In the genomic region with DNA sequence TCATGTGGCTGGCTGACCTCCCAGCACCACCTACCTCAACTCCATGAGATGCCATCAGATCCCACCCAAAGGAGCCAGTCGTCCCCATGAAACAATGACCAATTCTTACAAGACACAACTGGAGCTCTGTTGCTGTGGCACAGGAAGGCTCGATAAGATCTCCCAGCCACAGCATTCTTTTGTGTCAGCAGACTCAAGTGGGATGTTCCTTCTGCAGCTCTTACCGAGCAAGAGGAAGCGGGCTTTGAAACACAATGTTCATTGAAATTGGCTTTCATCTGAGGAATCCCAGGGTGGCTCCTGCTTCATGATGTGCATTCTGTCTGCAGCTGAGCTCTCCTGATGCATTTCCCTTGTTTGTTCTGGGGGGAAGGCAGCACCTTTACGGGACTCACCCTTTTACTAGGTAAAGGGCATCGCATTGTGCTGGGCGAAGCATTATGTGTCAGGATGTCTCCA, we compare ENCODE assay signal across 1 cellular context.
TF ChIP-seq lines count a peak whose summit lies in the region.

No MANE protein-coding gene starts in this region.

TF ChIP-seq in K562, 482 proteins besides CTCF, POLR2A, EP300 and RAD21 (continued from another document and continues in another):
- TF ChIP-seq, protein P1, sequence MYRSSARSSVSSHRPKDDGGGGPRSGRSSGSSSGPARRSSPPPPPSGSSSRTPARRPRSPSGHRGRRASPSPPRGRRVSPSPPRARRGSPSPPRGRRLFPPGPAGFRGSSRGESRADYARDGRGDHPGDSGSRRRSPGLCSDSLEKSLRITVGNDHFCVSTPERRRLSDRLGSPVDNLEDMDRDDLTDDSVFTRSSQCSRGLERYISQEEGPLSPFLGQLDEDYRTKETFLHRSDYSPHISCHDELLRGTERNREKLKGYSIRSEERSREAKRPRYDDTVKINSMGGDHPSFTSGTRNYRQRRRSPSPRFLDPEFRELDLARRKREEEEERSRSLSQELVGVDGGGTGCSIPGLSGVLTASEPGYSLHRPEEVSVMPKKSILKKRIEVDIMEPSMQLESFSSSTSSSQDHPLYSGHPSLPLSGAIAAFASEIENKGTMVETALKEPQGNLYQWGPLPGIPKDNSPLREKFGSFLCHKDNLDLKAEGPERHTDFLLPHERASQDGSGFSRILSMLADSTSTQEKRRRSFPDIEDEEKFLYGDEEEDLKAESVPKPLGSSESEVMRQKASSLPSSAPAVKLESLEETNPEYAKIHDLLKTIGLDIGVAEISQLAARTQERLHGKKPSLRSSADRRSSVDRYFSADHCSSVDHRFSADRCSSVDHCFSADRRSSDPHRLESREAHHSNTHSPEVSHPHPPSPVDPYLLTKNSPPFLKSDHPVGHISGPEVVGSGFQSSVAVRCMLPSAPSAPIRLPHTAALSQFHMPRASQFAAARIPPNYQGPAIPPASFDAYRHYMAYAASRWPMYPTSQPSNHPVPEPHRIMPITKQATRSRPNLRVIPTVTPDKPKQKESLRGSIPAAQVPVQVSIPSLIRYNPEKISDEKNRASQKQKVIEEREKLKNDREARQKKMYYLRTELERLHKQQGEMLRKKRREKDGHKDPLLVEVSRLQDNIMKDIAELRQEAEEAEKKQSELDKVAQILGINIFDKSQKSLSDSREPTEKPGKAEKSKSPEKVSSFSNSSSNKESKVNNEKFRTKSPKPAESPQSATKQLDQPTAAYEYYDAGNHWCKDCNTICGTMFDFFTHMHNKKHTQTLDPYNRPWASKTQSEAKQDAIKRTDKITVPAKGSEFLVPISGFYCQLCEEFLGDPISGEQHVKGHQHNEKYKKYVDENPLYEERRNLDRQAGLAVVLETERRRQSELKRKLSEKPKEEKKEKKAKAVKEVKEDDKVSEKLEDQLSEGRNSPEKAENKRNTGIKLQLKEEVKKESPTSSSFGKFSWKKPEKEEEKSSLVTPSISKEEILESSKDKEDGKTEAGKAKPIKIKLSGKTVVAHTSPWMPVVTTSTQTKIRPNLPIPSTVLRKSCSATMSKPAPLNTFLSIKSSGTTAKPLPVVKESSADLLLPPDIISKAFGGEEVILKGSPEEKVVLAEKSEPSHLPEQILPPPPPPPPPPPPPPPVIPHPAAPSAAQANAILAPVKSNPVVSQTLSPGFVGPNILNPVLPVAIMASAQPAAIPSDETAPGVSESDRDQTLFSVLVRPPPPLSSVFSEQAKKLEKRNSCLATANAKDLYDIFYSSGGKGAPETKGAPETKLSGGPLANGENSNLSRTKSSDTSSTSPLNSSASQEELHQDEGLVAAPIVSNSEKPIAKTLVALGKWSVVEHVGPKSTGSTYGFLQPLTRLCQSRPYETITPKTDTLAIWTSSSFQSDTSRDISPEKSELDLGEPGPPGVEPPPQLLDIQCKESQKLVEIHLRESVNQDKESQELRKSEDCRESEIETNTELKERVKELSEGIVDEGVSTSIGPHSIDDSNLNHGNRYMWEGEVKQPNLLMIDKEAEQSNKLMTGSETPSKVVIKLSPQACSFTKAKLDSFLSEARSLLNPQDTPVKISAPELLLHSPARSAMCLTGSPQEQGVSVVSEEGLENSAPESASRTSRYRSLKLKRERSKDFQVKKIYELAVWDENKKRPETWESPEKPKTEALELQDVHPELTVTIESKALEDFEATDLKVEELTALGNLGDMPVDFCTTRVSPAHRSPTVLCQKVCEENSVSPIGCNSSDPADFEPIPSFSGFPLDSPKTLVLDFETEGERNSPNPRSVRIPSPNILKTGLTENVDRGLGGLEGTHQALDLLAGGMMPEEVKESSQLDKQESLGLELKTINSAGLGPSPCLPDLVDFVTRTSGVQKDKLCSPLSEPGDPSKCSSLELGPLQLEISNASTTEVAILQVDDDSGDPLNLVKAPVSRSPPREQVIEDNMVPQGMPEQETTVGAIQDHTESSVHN (IDR thresholded peaks at IDR 0.05; ENCODE audit: borderline replicate concordance in 1 of 2, low read depth in 1 of 2): no peak
- TF ChIP-seq ZNF347 (CRISPR knock-in tag; IDR thresholded peaks at IDR 0.05; ENCODE audit: low read depth) (no peak), SPI1 (IDR thresholded peaks at IDR 0.05; ENCODE audit: borderline replicate concordance, low read depth, low read length) (peak; percentile 4; the same call in 1 of the 2 replicates), PHF20 (IDR thresholded peaks at IDR 0.05; ENCODE audit: partially characterized antibody) (no peak), ZNF583 (CRISPR knock-in tag; IDR thresholded peaks at IDR 0.05) (no peak), TAF15 (IDR thresholded peaks at IDR 0.05; ENCODE audit: low read depth, low read length) (no peak), SOX6 (IDR thresholded peaks at IDR 0.05) (peak; percentile 59), NR2C2 (CRISPR knock-in tag; IDR thresholded peaks at IDR 0.05) (no peak), NR2C2 (tag; IDR thresholded peaks at IDR 0.05) (peak; percentile 57; the same call in 1 of the 2 replicates), TBL1XR1 (IDR thresholded peaks at IDR 0.05; ENCODE audit: low read length in 2 of 2) (no peak), KAT8 (IDR thresholded peaks at IDR 0.05; ENCODE audit: low read depth) (no peak), WHSC1 (IDR thresholded peaks at IDR 0.05; ENCODE audit: low read length) (no peak), SRSF7 (optimal IDR thresholded peaks at IDR 0.05; ENCODE audit: low read depth, low read length) (no peak)
- TF ChIP-seq, protein P2, sequence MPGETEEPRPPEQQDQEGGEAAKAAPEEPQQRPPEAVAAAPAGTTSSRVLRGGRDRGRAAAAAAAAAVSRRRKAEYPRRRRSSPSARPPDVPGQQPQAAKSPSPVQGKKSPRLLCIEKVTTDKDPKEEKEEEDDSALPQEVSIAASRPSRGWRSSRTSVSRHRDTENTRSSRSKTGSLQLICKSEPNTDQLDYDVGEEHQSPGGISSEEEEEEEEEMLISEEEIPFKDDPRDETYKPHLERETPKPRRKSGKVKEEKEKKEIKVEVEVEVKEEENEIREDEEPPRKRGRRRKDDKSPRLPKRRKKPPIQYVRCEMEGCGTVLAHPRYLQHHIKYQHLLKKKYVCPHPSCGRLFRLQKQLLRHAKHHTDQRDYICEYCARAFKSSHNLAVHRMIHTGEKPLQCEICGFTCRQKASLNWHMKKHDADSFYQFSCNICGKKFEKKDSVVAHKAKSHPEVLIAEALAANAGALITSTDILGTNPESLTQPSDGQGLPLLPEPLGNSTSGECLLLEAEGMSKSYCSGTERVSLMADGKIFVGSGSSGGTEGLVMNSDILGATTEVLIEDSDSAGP (CRISPR knock-in tag; IDR thresholded peaks at IDR 0.05): no peak
- TF ChIP-seq, protein P3, sequence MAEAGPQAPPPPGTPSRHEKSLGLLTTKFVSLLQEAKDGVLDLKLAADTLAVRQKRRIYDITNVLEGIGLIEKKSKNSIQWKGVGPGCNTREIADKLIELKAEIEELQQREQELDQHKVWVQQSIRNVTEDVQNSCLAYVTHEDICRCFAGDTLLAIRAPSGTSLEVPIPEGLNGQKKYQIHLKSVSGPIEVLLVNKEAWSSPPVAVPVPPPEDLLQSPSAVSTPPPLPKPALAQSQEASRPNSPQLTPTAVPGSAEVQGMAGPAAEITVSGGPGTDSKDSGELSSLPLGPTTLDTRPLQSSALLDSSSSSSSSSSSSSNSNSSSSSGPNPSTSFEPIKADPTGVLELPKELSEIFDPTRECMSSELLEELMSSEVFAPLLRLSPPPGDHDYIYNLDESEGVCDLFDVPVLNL (CRISPR knock-in tag; IDR thresholded peaks at IDR 0.05; ENCODE audit: low read depth): no peak
- TF ChIP-seq, protein P4, sequence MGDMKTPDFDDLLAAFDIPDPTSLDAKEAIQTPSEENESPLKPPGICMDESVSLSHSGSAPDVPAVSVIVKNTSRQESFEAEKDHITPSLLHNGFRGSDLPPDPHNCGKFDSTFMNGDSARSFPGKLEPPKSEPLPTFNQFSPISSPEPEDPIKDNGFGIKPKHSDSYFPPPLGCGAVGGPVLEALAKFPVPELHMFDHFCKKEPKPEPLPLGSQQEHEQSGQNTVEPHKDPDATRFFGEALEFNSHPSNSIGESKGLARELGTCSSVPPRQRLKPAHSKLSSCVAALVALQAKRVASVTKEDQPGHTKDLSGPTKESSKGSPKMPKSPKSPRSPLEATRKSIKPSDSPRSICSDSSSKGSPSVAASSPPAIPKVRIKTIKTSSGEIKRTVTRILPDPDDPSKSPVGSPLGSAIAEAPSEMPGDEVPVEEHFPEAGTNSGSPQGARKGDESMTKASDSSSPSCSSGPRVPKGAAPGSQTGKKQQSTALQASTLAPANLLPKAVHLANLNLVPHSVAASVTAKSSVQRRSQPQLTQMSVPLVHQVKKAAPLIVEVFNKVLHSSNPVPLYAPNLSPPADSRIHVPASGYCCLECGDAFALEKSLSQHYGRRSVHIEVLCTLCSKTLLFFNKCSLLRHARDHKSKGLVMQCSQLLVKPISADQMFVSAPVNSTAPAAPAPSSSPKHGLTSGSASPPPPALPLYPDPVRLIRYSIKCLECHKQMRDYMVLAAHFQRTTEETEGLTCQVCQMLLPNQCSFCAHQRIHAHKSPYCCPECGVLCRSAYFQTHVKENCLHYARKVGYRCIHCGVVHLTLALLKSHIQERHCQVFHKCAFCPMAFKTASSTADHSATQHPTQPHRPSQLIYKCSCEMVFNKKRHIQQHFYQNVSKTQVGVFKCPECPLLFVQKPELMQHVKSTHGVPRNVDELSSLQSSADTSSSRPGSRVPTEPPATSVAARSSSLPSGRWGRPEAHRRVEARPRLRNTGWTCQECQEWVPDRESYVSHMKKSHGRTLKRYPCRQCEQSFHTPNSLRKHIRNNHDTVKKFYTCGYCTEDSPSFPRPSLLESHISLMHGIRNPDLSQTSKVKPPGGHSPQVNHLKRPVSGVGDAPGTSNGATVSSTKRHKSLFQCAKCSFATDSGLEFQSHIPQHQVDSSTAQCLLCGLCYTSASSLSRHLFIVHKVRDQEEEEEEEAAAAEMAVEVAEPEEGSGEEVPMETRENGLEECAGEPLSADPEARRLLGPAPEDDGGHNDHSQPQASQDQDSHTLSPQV (IDR thresholded peaks at IDR 0.05): no peak
- TF ChIP-seq, protein P5, sequence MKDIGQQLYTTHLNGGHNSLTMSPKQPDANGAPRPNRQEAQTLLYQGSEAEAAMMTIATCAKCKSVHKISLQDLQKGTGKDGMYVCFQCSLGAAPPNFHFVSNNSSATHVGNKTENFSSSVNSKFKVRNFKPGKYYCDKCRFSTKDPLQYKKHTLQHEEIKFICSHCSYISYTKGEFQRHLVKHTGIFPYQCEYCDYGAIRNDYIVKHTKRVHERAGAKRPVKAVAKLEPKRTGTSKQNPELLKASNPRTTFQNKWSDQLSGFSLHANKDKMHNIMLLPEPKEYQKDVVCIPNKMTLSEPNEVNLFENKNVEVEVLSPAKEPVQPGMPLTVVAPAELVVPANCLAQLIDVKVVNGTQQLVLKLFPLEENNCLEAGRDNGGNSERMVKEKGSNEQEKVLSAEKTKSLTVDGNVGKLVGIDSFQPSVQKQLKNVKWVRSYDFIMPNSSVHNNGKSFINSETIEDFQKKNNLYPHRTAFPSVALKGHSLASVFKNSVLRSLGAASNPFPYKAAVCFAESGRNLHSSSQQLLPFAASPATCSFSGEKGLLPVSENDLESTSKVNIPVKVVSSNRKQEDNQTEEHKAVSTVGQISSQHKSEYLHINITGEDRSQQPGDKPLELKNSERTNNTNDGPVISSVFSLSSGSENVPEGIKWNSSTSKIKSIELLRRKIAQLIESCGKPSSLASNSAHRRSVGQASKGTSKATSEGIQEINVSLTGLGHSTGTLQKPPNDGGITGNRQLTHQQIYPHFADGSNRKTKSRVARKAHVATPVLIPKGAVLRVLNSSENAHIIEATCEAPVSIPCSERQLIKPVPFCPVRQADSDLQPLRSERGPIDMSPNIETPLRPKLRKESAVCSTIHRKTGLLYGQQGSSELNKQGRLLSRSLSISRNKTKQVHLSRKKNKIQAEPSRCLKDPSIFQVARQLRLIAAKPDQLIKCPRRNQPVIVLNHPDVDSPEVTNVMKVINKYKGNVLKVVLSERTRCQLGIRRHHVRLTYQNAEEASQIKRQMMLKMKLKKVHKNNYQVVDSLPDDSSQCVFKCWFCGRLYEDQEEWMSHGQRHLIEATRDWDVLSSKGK (CRISPR knock-in tag; IDR thresholded peaks at IDR 0.05): no peak
- TF ChIP-seq, protein P6, sequence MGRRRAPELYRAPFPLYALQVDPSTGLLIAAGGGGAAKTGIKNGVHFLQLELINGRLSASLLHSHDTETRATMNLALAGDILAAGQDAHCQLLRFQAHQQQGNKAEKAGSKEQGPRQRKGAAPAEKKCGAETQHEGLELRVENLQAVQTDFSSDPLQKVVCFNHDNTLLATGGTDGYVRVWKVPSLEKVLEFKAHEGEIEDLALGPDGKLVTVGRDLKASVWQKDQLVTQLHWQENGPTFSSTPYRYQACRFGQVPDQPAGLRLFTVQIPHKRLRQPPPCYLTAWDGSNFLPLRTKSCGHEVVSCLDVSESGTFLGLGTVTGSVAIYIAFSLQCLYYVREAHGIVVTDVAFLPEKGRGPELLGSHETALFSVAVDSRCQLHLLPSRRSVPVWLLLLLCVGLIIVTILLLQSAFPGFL (CRISPR knock-in tag; IDR thresholded peaks at IDR 0.05): no peak
- TF ChIP-seq, protein P7, sequence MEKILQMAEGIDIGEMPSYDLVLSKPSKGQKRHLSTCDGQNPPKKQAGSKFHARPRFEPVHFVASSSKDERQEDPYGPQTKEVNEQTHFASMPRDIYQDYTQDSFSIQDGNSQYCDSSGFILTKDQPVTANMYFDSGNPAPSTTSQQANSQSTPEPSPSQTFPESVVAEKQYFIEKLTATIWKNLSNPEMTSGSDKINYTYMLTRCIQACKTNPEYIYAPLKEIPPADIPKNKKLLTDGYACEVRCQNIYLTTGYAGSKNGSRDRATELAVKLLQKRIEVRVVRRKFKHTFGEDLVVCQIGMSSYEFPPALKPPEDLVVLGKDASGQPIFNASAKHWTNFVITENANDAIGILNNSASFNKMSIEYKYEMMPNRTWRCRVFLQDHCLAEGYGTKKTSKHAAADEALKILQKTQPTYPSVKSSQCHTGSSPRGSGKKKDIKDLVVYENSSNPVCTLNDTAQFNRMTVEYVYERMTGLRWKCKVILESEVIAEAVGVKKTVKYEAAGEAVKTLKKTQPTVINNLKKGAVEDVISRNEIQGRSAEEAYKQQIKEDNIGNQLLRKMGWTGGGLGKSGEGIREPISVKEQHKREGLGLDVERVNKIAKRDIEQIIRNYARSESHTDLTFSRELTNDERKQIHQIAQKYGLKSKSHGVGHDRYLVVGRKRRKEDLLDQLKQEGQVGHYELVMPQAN (IDR thresholded peaks at IDR 0.05; ENCODE audit: borderline replicate concordance): no peak
- TF ChIP-seq, protein P8, sequence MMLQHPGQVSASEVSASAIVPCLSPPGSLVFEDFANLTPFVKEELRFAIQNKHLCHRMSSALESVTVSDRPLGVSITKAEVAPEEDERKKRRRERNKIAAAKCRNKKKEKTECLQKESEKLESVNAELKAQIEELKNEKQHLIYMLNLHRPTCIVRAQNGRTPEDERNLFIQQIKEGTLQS (IDR thresholded peaks at IDR 0.05): no peak
- TF ChIP-seq, protein P8 (CRISPR knock-in tag; conservative IDR thresholded peaks at IDR 0.05): no peak
- TF ChIP-seq, protein P9, sequence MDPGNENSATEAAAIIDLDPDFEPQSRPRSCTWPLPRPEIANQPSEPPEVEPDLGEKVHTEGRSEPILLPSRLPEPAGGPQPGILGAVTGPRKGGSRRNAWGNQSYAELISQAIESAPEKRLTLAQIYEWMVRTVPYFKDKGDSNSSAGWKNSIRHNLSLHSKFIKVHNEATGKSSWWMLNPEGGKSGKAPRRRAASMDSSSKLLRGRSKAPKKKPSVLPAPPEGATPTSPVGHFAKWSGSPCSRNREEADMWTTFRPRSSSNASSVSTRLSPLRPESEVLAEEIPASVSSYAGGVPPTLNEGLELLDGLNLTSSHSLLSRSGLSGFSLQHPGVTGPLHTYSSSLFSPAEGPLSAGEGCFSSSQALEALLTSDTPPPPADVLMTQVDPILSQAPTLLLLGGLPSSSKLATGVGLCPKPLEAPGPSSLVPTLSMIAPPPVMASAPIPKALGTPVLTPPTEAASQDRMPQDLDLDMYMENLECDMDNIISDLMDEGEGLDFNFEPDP (CRISPR knock-in tag; IDR thresholded peaks at IDR 0.05): no peak
